ENCODE assay signal across 1 cellular context in the genomic region with DNA sequence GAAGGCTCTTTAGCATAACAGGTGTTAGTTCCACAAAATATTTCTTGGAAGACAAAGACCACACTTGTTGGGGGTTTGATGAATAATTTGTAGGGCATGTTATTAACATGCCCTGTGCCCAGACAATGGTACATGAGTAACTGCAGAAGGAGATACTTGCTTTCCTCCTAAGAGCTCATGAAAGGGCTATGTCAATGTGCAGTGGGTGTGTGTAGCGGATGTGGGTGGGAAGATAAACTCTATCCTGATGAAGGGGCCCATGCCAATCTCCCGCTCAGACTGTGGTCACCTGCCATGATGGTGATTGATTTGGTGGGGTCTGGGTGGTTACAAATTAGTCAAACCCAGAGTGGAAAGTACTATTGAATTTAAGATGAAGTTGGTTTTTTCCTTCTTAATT.
TF ChIP-seq lines count a peak whose summit lies in the region.

No MANE protein-coding gene starts in this region.

TF ChIP-seq in GM12878, 131 proteins besides CTCF, POLR2A, EP300 and RAD21:
- TF ChIP-seq NR2C1 (IDR thresholded peaks at IDR 0.05) (no peak), HSF1 (IDR thresholded peaks at IDR 0.05; ENCODE audit: low read depth, low read length) (no peak), SMC3 (IDR thresholded peaks at IDR 0.05; ENCODE audit: borderline replicate concordance, low read length) (no peak), MTA2 (IDR thresholded peaks at IDR 0.05; ENCODE audit: low read depth) (no peak), ZNF217 (IDR thresholded peaks at IDR 0.05) (no peak), ZNF622 (IDR thresholded peaks at IDR 0.05) (no peak), NKRF (conservative IDR thresholded peaks at IDR 0.05) (no peak), WRNIP1 (IDR thresholded peaks at IDR 0.05; ENCODE audit: borderline replicate concordance, low read depth, low read length) (no peak), BACH1 (IDR thresholded peaks at IDR 0.05; ENCODE audit: borderline replicate concordance) (no peak), TCF12 (IDR thresholded peaks at IDR 0.05; ENCODE audit: low read depth, low read length) (no peak), ATF7 (IDR thresholded peaks at IDR 0.05; ENCODE audit: low read depth) (no peak)
- TF ChIP-seq, protein P1, sequence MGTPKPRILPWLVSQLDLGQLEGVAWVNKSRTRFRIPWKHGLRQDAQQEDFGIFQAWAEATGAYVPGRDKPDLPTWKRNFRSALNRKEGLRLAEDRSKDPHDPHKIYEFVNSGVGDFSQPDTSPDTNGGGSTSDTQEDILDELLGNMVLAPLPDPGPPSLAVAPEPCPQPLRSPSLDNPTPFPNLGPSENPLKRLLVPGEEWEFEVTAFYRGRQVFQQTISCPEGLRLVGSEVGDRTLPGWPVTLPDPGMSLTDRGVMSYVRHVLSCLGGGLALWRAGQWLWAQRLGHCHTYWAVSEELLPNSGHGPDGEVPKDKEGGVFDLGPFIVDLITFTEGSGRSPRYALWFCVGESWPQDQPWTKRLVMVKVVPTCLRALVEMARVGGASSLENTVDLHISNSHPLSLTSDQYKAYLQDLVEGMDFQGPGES (IDR thresholded peaks at IDR 0.05) = no peak
- TF ChIP-seq, protein P2, sequence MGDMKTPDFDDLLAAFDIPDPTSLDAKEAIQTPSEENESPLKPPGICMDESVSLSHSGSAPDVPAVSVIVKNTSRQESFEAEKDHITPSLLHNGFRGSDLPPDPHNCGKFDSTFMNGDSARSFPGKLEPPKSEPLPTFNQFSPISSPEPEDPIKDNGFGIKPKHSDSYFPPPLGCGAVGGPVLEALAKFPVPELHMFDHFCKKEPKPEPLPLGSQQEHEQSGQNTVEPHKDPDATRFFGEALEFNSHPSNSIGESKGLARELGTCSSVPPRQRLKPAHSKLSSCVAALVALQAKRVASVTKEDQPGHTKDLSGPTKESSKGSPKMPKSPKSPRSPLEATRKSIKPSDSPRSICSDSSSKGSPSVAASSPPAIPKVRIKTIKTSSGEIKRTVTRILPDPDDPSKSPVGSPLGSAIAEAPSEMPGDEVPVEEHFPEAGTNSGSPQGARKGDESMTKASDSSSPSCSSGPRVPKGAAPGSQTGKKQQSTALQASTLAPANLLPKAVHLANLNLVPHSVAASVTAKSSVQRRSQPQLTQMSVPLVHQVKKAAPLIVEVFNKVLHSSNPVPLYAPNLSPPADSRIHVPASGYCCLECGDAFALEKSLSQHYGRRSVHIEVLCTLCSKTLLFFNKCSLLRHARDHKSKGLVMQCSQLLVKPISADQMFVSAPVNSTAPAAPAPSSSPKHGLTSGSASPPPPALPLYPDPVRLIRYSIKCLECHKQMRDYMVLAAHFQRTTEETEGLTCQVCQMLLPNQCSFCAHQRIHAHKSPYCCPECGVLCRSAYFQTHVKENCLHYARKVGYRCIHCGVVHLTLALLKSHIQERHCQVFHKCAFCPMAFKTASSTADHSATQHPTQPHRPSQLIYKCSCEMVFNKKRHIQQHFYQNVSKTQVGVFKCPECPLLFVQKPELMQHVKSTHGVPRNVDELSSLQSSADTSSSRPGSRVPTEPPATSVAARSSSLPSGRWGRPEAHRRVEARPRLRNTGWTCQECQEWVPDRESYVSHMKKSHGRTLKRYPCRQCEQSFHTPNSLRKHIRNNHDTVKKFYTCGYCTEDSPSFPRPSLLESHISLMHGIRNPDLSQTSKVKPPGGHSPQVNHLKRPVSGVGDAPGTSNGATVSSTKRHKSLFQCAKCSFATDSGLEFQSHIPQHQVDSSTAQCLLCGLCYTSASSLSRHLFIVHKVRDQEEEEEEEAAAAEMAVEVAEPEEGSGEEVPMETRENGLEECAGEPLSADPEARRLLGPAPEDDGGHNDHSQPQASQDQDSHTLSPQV (IDR thresholded peaks at IDR 0.05) = no peak
